In the genomic region with DNA sequence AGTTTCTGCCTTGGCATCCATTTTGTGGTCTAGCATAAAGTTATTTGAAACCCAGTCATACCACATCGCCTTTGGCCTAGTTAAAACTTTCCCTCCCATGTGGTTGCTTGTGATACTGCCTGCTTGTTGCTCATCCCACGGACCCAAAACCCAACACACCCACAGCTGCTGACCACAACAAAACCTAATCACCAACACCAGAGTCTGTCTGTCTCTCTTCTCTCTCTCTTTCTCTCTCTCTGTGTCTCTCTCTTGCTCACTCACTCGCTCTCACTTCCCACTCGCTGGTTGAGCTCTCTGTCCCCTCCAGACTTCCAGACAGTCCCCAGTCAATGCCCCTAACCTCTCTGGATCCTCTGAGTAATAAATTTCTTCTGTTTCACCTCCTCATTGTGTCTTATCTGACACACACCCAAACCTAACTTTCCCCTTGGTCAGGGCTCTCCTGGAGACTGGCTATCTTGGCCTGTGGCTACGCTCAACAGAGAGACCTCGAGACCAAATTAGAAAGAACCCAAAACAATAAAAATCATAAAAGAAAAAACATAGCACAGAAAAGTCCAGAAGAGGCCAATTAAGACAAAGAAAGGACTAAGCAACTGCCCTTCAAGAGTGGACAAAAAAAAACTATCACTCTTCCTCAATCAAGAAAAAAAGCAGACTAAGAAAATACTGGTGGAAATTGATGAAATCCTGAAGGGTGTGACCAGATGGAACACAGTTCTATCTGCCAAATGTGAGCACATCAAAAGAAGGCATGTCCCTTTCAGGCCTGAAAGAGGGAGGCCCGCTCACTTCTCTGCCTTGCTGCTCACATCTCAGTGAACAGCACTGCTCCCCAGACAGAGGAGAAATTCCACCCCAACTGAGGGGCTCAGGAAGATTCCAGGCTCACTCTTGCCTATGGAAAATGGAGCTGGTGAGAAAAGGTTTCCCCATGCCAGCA, we compare ENCODE assay signal across 1 cellular context.
TF ChIP-seq lines count a peak whose summit lies in the region.

No MANE protein-coding gene starts in this region.

TF ChIP-seq in GM12878, 131 proteins besides CTCF, POLR2A, EP300 and RAD21 (continued from another document):
- TF ChIP-seq, protein P1, sequence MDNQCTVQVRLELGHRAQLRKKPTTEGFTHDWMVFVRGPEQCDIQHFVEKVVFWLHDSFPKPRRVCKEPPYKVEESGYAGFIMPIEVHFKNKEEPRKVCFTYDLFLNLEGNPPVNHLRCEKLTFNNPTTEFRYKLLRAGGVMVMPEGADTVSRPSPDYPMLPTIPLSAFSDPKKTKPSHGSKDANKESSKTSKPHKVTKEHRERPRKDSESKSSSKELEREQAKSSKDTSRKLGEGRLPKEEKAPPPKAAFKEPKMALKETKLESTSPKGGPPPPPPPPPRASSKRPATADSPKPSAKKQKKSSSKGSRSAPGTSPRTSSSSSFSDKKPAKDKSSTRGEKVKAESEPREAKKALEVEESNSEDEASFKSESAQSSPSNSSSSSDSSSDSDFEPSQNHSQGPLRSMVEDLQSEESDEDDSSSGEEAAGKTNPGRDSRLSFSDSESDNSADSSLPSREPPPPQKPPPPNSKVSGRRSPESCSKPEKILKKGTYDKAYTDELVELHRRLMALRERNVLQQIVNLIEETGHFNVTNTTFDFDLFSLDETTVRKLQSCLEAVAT (IDR thresholded peaks at IDR 0.05): 0 out of 2 replicates have a peak, but pooled peaks have one; percentile 31
- TF ChIP-seq ZNF217 (IDR thresholded peaks at IDR 0.05): no peak
- TF ChIP-seq ZNF24 (IDR thresholded peaks at IDR 0.05): no peak
- TF ChIP-seq ZZZ3 (IDR thresholded peaks at IDR 0.05; ENCODE audit: control insufficient read depth, insufficient read length, low read depth): no peak
- TF ChIP-seq TCF12 (IDR thresholded peaks at IDR 0.05; ENCODE audit: low read depth, low read length): no peak
- TF ChIP-seq ATF7 (IDR thresholded peaks at IDR 0.05; ENCODE audit: low read depth): no peak
- TF ChIP-seq, protein P2, sequence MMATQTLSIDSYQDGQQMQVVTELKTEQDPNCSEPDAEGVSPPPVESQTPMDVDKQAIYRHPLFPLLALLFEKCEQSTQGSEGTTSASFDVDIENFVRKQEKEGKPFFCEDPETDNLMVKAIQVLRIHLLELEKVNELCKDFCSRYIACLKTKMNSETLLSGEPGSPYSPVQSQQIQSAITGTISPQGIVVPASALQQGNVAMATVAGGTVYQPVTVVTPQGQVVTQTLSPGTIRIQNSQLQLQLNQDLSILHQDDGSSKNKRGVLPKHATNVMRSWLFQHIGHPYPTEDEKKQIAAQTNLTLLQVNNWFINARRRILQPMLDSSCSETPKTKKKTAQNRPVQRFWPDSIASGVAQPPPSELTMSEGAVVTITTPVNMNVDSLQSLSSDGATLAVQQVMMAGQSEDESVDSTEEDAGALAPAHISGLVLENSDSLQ (IDR thresholded peaks at IDR 0.05): peak; percentile 11; the same call in 1 of the 2 replicates
- TF ChIP-seq, protein P3, sequence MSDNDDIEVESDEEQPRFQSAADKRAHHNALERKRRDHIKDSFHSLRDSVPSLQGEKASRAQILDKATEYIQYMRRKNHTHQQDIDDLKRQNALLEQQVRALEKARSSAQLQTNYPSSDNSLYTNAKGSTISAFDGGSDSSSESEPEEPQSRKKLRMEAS (IDR thresholded peaks at IDR 0.05; ENCODE audit: low read depth, low read length): no peak
TF ChIP-seq in GM12878: peak in this region for 24.
